Comparison of ENCODE assay signal across 8 cellular contexts in the genomic region with DNA sequence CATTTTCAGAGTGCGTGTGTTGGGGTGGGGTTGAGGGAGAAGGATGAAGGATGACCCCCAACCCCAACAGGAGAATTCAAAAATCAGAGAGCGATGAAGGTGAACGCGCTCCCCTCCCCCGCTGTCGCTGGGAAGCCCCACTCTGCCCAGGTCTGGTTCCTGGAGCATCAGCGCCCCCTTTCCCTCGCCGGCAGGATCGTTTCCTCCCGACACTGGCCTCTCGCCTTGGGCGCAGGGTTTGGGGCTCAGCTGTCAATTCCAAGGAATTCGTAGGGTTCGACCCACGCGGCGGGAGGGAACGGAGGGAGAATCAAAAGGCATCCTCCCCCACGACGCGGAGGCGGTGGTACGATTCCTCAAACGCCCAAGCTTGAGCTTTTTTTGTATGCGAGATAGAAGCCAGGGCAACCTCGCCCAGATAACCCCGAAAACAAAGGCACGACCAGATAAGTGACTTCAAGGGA. TPM values are rescaled to one million over a fixed set of nuclear protein-coding genes. Genes with fewer than 3 reads are reported as not detected.
DNase-seq lines count a peak whose midpoint lies in the region; ATAC-seq and TF ChIP-seq lines count a peak whose summit lies in the region.

No MANE protein-coding gene starts in this region.

- no peak overlapping the region for H3K9ac ChIP-seq in BLaER1

- no peak overlapping the region for H3K4me2 ChIP-seq in BLaER1
- H3K4me2 ChIP-seq in hepatocyte, result peak overlapping the region; percentile 97

- DNase-seq in NCI-H748 treated with DMSO at 0.1 percent for 48 hours (lab: John Stamatoyannopoulos, UW), result peak; percentile 61
- DNase-seq in amygdala (lab: John Stamatoyannopoulos, UW), result peak in 35 of 56 donors; percentile 4 to 68 (median 28)
- DNase-seq in hepatocyte (ENCODE audit: low spot score), result peak; percentile 91
- no peak for DNase-seq in retinal pigment epithelial cell (ENCODE audit: low read depth)
- no peak for DNase-seq in globus pallidus (ENCODE audit: low spot score)

- H3K4me3 ChIP-seq in BLaER1 (peak overlapping the region; percentile 41; the same call in 1 of the 2 replicates), hepatocyte (peak overlapping the region; percentile 77), retinal pigment epithelial cell (ENCODE audit: low read length) (peak overlapping the region; percentile 73)

- H3K9me3 ChIP-seq in BLaER1 (peaks cover 78% of the 10 kb centered on the region), hepatocyte (ENCODE audit: low read depth) (no peaks in the 10 kb centered on the region)

- 1% methylated on average over 28 of the region's 29 CpGs for WGBS in hepatocyte (ENCODE audit: low lambda C conversion rate, missing lambda C conversion rate)

- no peaks in the 10 kb centered on the region; the same call in 1 of the 2 replicates for H4K20me1 ChIP-seq in BLaER1
- H4K20me1 ChIP-seq in hepatocyte (ENCODE audit: insufficient read depth, poor library complexity, severe bottlenecking), result no peaks in the 10 kb centered on the region

- H2AFZ ChIP-seq in hepatocyte, result peak overlapping the region; percentile 41

- peaks cover 5% of the 10 kb centered on the region; the same call in 1 of the 2 replicates for H3K36me3 ChIP-seq in BLaER1
- no peaks in the 10 kb centered on the region for H3K36me3 ChIP-seq in hepatocyte (replicated peaks; ENCODE audit: insufficient read depth, low read depth)

- peak; percentile 58 for ATAC-seq in GM19351 (IDR thresholded peaks at IDR 0.05; ENCODE audit: unreplicated experiment)
- no peak for ATAC-seq in HG03135 (IDR thresholded peaks at IDR 0.05; ENCODE audit: unreplicated experiment)

- H3K27me3 ChIP-seq in BLaER1 (peaks cover 100% of the 10 kb centered on the region), hepatocyte (peaks cover 51% of the 10 kb centered on the region)

- peaks cover 36% of the 10 kb centered on the region for H3K79me2 ChIP-seq in hepatocyte

- H3K9me2 ChIP-seq in hepatocyte (replicated peaks; ENCODE audit: insufficient read depth), result no peaks in the 10 kb centered on the region

- TF ChIP-seq CTCF in hepatocyte (IDR thresholded peaks at IDR 0.05; ENCODE audit: poor library complexity) (peak; percentile 88), retinal pigment epithelial cell (conservative IDR thresholded peaks at IDR 0.05; ENCODE audit: low read depth, low read length) (peak; percentile 94)

- no peak overlapping the region for H3K27ac ChIP-seq in BLaER1
- peak overlapping the region; percentile 96 for H3K27ac ChIP-seq in hepatocyte

- H3K4me1 ChIP-seq in BLaER1 (no peaks in the 10 kb centered on the region), hepatocyte (ENCODE audit: insufficient read depth) (peaks cover 19% of the 10 kb centered on the region)

RNA-seq across cellular contexts. Expression of gene PDGFRA, which starts 1.0 kb away (rescaled TPM):
- total RNA-seq in hepatocyte, result 102 and 117 TPM in 2 replicates
- polyA plus RNA-seq in hepatocyte, result 30.1 and 36.3 TPM in 2 replicates

Comparison
In these comparisons a context has a peak if more than half of its experiments do, and no peak if none do; other contexts are left out.
1. DNase-seq: peak in NCI-H748 treated with DMSO at 0.1 percent for 48 hours (single experiment), amygdala (35 of 56) and hepatocyte (single experiment); none in retinal pigment epithelial cell (single experiment) and globus pallidus (single experiment).
2. Peak in every context shown above with its lines, with median percentiles within 50 percentile points of each other: H3K4me3 ChIP-seq.